In genomic region chr14:75067212-75067611, GRCh38 we compare ENCODE assay signal across 21 cellular contexts. TPM values are rescaled to one million over a fixed set of nuclear protein-coding genes. Genes with fewer than 3 reads are reported as not detected.
"Had no signal": no experiment of that assay in that cellular context is flagged by ENCODE, and none has a peak within 500 bp of the region (broad histone marks: within the 10 kb centered on the region; RNA-seq: fewer than 3 reads in every experiment).

No MANE protein-coding gene starts in this region.

- H3K9me3 ChIP-seq: ovary, suprapubic skin, vagina had no signal

- H3K27ac ChIP-seq: ovary had no signal

- DNase-seq: activated CD4-positive, alpha-beta T cell treated with anti-CD3 and anti-CD28 coated beads for 48 hours; activated CD4-positive, CD25-positive, alpha-beta regulatory T cell; activated CD8-positive, alpha-beta T cell treated with anti-CD3 and anti-CD28 coated beads for 36 hours; activated naive CD4-positive, alpha-beta T cell treated with anti-CD3 and anti-CD28 coated beads, Interleukin-2, amount 10 ng/mL, durations not matched to agents 7 days and 5 days; activated naive CD8-positive, alpha-beta T cell treated with anti-CD3 and anti-CD28 coated beads, Interleukin-2, amount 50 U/mL, for 24 hours; activated T-cell treated with anti-CD3 and anti-CD28 coated beads, Interleukin-2, amount 50 U/mL, for 1 hour; anterior cingulate cortex; erythroblast; mesendoderm; naive thymus-derived CD8-positive, alpha-beta T cell; ovary; retina; stimulated activated CD4-positive, alpha-beta T cell treated with anti-CD3 and anti-CD28 coated beads, Interleukin-4, amount 100 ng/mL, for 1 hour; stimulated activated naive CD8-positive, alpha-beta T cell treated with anti-CD3 and anti-CD28 coated beads, Interleukin-15, amount 100 ng/mL, for 72 hours; T1000; trophoblast cell had no signal

- H3K4me3 ChIP-seq: coronary artery, ovary, skin epidermis, suprapubic skin, vagina had no signal

- H3K27me3 ChIP-seq: ovary, suprapubic skin, vagina had no signal

- H3K36me3 ChIP-seq: ovary, suprapubic skin, vagina had no signal

- ATAC-seq: activated CD8-positive, alpha-beta T cell treated with anti-CD3 and anti-CD28 coated beads for 36 hours; activated naive CD8-positive, alpha-beta T cell treated with anti-CD3 and anti-CD28 coated beads, Interleukin-2, amount 50 U/mL, for 24 hours; naive thymus-derived CD8-positive, alpha-beta T cell; stimulated activated naive CD8-positive, alpha-beta T cell treated with anti-CD3 and anti-CD28 coated beads, Interleukin-15, amount 100 ng/mL, for 72 hours had no signal

- FAIRE-seq: endometrium had no signal

RNA-seq across cellular contexts. Expression of gene ZC2HC1C, which starts 2.2 kb away (rescaled TPM):
- total RNA-seq: vagina had no signal
